In the genomic region with DNA sequence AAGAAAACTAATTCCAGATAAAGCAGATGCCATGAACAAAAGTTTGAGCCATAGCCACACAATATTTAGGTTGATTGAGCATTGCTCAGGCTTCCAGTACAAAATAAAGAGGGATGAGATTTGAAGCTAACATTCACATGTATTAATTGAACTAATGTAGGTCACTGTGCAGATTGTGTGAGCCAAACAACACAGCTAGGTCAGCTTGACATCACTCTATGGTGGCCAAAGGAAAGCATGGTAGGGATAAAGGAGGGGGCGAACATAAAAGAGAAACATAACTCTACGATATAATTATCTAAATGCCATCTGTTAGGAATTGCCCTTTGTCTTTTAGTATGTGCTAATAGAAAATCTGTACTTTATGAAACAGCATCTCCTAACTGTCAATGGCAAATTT, we compare ENCODE assay signal across 26 cellular contexts.
"Had no signal": no experiment of that assay in that cellular context is flagged by ENCODE, and none has a peak within 500 bp of the region (broad histone marks: within the 10 kb centered on the region; RNA-seq: fewer than 3 reads in every experiment).

No MANE protein-coding gene starts in this region.

- H3K36me3 ChIP-seq: left lung, lower lobe of right lung, pancreas, prostate gland, suprapubic skin, thoracic aorta, tibial artery, upper lobe of right lung had no signal

- H3K27me3 ChIP-seq: left lung, pancreas, suprapubic skin, tibial artery, upper lobe of right lung had no signal

- DNase-seq: kidney glomerular epithelial cell; left colon; left lung; lower lobe of right lung; mammary epithelial cell; mesenchymal stem cell; naive thymus-derived CD8-positive, alpha-beta T cell; nucleus accumbens; pancreas; posterior cingulate gyrus; retina; right cardiac atrium; stimulated activated CD4-positive, alpha-beta T cell treated with anti-CD3 and anti-CD28 coated beads, Interleukin-12 subunit alpha, Interleukin-12 subunit beta, amount 100 ng/mL, for 4 hours; stimulated activated CD4-positive, alpha-beta T cell treated with anti-CD3 and anti-CD28 coated beads, Interleukin-15, amount 100 ng/mL, for 24 hours; stimulated activated CD4-positive, alpha-beta T cell treated with anti-CD3 and anti-CD28 coated beads, Interleukin-2, amount 100 ng/mL, for 24 hours; stimulated activated CD4-positive, alpha-beta T cell treated with anti-CD3 and anti-CD28 coated beads, Interleukin-4, amount 100 ng/mL, for 1 hour; stimulated activated naive CD4-positive, alpha-beta T cell; tibial artery; trophoblast cell; upper lobe of right lung had no signal

- FAIRE-seq: keratinocyte, pancreas, urothelium cell line had no signal

- H3K4me3 ChIP-seq: left lung, lower lobe of right lung, pancreas, prostate gland, skin epidermis, suprapubic skin, thoracic aorta, tibial artery, upper lobe of right lung had no signal

- H3K9me3 ChIP-seq: left lung, lower lobe of right lung, pancreas, prostate gland, suprapubic skin, thoracic aorta, tibial artery, upper lobe of right lung had no signal

- H3K4me1 ChIP-seq: left lung, lower lobe of right lung, pancreas, prostate gland, suprapubic skin, tibial artery, upper lobe of right lung had no signal

- H3K27ac ChIP-seq: left lung, lower lobe of right lung, pancreas, prostate gland, skin epidermis, suprapubic skin, thoracic aorta, tibial artery, upper lobe of right lung had no signal
